12 cellular contexts compared by ENCODE assay signal in the genomic region with DNA sequence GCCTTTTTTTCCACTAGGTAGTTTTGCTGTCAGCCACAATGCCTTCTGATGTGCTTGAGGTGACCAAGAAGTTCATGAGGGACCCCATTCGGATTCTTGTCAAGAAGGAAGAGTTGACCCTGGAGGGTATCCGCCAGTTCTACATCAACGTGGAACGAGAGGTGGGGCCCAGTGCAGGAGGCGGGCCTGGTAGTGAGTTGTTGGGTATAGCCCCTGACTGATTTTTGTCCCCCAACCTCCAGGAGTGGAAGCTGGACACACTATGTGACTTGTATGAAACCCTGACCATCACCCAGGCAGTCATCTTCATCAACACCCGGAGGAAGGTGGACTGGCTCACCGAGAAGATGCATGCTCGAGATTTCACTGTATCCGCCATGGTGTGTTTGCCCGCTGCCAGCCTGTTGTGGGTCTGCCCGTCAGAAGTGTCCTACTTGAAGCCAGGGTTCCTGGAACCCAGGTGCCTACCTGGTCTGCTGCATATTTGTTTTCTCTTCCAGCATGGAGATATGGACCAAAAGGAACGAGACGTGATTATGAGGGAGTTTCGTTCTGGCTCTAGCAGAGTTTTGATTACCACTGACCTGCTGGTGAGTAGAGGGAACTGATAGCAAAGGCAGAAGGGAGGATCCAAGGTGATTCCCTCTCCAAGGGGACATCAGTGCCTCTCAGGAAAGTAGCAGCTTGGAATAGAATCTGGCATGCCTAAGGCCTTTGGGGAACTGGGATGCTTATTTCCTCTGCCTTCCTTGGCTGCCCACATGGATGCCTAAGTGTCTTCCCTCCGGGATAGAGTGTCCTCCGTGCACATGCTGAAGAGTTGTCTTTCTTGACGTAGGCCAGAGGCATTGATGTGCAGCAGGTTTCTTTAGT. TPM values are rescaled to one million over a fixed set of nuclear protein-coding genes. Genes with fewer than 3 reads are reported as not detected.
A peak's percentile ranks its signal among the peaks of the same experiment; 100 is the strongest.
DNase-seq lines count a peak whose midpoint lies in the region; ATAC-seq, FAIRE-seq and TF ChIP-seq lines count a peak whose summit lies in the region.
"Had no signal": no experiment of that assay in that cellular context is flagged by ENCODE, and none has a peak within 500 bp of the region (broad histone marks: within the 10 kb centered on the region; RNA-seq: fewer than 3 reads in every experiment).

No MANE protein-coding gene starts in this region.

- H3K36me3 ChIP-seq in kidney (ENCODE audit: control insufficient read depth in 1 of 2, insufficient read depth in 2 of 2, low read length in 2 of 2) = peaks cover 40 to 51% of the 10 kb centered on the region in 2 donors
- peaks cover 0 to 46% (median 25%) of the 10 kb centered on the region in 4 donors for H3K36me3 ChIP-seq in transverse colon
- H3K36me3 ChIP-seq in uterus = no peaks in the 10 kb centered on the region

- TF ChIP-seq EP300 in transverse colon (IDR thresholded peaks at IDR 0.05; ENCODE audit: low read depth) = no peak

- H3K4me3 ChIP-seq in kidney (ENCODE audit: low read length in 2 of 2) = no peak overlapping the region
- H3K4me3 ChIP-seq in transverse colon = no peak overlapping the region
- H3K4me3 ChIP-seq in uterus = no peak overlapping the region

- WGBS in transverse colon (ENCODE audit: low coverage in 1 of 2), 2 donors = 66 to 79% methylated on average over 3 to 17 of the region's 17 CpGs

- ATAC-seq in activated CD8-positive, alpha-beta memory T cell treated with anti-CD3 and anti-CD28 coated beads, Interleukin-2, amount 10 ng/mL, durations not matched to agents 7 days and 5 days = no peak
- ATAC-seq in activated T-cell treated with anti-CD3 and anti-CD28 coated beads, Interleukin-2, amount 50 U/mL, for 72 hours (replicated peaks in 1 of 2) = no peak
- ATAC-seq in HG02885 (IDR thresholded peaks at IDR 0.05; ENCODE audit: poor library complexity, unreplicated experiment) = no peak
- ATAC-seq: left colon had no signal

- peak overlapping the region; percentile 2 for H3K4me3 Mint-ChIP-seq in activated CD8-positive, alpha-beta memory T cell treated with anti-CD3 and anti-CD28 coated beads, Interleukin-2, amount 10 ng/mL, durations not matched to agents 7 days and 5 days
- H3K4me3 Mint-ChIP-seq in activated T-cell treated with anti-CD3 and anti-CD28 coated beads, Interleukin-2, amount 50 U/mL, for 72 hours = peak overlapping the region; percentile 32 to 42

- TF ChIP-seq CTCF in kidney (IDR thresholded peaks at IDR 0.05; ENCODE audit: borderline replicate concordance, extremely low read depth, insufficient read depth) (no peak), transverse colon (IDR thresholded peaks at IDR 0.05) (no peak), uterus (IDR thresholded peaks at IDR 0.05) (no peak)

- H3K27ac Mint-ChIP-seq in activated CD8-positive, alpha-beta memory T cell treated with anti-CD3 and anti-CD28 coated beads, Interleukin-2, amount 10 ng/mL, durations not matched to agents 7 days and 5 days = peak overlapping the region; percentile 92
- peak overlapping the region; percentile 80 for H3K27ac Mint-ChIP-seq in activated T-cell treated with anti-CD3 and anti-CD28 coated beads, Interleukin-2, amount 50 U/mL, for 72 hours

- no peaks in the 10 kb centered on the region for H3K9me3 ChIP-seq in kidney (ENCODE audit: control insufficient read depth in 1 of 2, low read length in 2 of 2)
- H3K9me3 ChIP-seq in transverse colon = no peaks in the 10 kb centered on the region
- H3K9me3 ChIP-seq in uterus = no peaks in the 10 kb centered on the region

- H3K27me3 Mint-ChIP-seq in activated CD8-positive, alpha-beta memory T cell treated with anti-CD3 and anti-CD28 coated beads, Interleukin-2, amount 10 ng/mL, durations not matched to agents 7 days and 5 days = no peaks in the 10 kb centered on the region
- no peaks in the 10 kb centered on the region for H3K27me3 Mint-ChIP-seq in activated T-cell treated with anti-CD3 and anti-CD28 coated beads, Interleukin-2, amount 50 U/mL, for 72 hours (ENCODE audit: low read depth)

- H3K27ac ChIP-seq in kidney (ENCODE audit: low read depth in 2 of 2, low read length in 2 of 2) (no peak overlapping the region), transverse colon (peak overlapping the region; percentile 89 to 91 (median 90)), uterus (no peak overlapping the region)
- H3K27ac ChIP-seq: VCaP had no signal

- H3K27me3 ChIP-seq in transverse colon (no peaks in the 10 kb centered on the region), uterus (no peaks in the 10 kb centered on the region)

- DNase-seq in activated CD8-positive, alpha-beta memory T cell treated with anti-CD3 and anti-CD28 coated beads, Interleukin-2, amount 10 ng/mL, durations not matched to agents 7 days and 5 days = peak; percentile 41
- DNase-seq in activated CD8-positive, alpha-beta memory T cell treated with anti-CD3 and anti-CD28 coated beads for 24 hours = no peak
- no peak for DNase-seq in activated T-cell treated with anti-CD3 and anti-CD28 coated beads, Interleukin-2, amount 50 U/mL, for 72 hours
- DNase-seq in kidney (peak; percentile 39), transverse colon (no peak), uterus (no peak), NCI-H526 treated with DMSO at 0.1 percent for 48 hours (lab: John Stamatoyannopoulos, UW) (no peak)
- DNase-seq: left colon, NCI-H1105 treated with DMSO at 0.1 percent for 48 hours, retina had no signal

- CTCF ChIA-PET in activated CD8-positive, alpha-beta memory T cell treated with anti-CD3 and anti-CD28 coated beads, Interleukin-2, amount 10 ng/mL, durations not matched to agents 7 days and 5 days (lab: Charles Lee) = interaction anchor here (0.7 kb wide), 1 partner anchor 63 kb away, joined by 3 read pairs; no protein-coding TSS in a partner anchor

- in situ Hi-C loops in transverse colon (cut with MboI; ENCODE audit: low pct_ligation_motif_present in 1 of 4, low pct_unique_long_range_greater_than_20kb in 1 of 4, low sequenced_read_pairs in 3 of 4) = no loop called here

- intact Hi-C loops in kidney (cut with DNase I) = no loop called here
- intact Hi-C loops in transverse colon (cut with DNase I; ENCODE audit: low total_unique reads) = no loop called here
- intact Hi-C loops in uterus (cut with DNase I; ENCODE audit: low total_unique reads) = no loop called here

- no peaks in the 10 kb centered on the region for H3K9me3 Mint-ChIP-seq in activated CD8-positive, alpha-beta memory T cell treated with anti-CD3 and anti-CD28 coated beads, Interleukin-2, amount 10 ng/mL, durations not matched to agents 7 days and 5 days (ENCODE audit: low read depth)
- H3K9me3 Mint-ChIP-seq in activated T-cell treated with anti-CD3 and anti-CD28 coated beads, Interleukin-2, amount 50 U/mL, for 72 hours = no peaks in the 10 kb centered on the region

- no peak overlapping the region for H3K9ac ChIP-seq in kidney (ENCODE audit: low read length in 2 of 2)

- H3K4me1 ChIP-seq in kidney (ENCODE audit: control insufficient read depth in 1 of 2, insufficient read depth in 1 of 2, low read depth in 1 of 2, low read length in 2 of 2) = peaks cover 34 to 43% of the 10 kb centered on the region in 2 donors
- H3K4me1 ChIP-seq in transverse colon = peaks cover 35 to 69% (median 48%) of the 10 kb centered on the region in 4 donors
- H3K4me1 ChIP-seq in uterus = peaks cover under 1 to 7% of the 10 kb centered on the region in 2 donors

- H3K4me1 Mint-ChIP-seq in activated CD8-positive, alpha-beta memory T cell treated with anti-CD3 and anti-CD28 coated beads, Interleukin-2, amount 10 ng/mL, durations not matched to agents 7 days and 5 days = peaks cover 83% of the 10 kb centered on the region
- peaks cover 88% of the 10 kb centered on the region for H3K4me1 Mint-ChIP-seq in activated T-cell treated with anti-CD3 and anti-CD28 coated beads, Interleukin-2, amount 50 U/mL, for 72 hours (ENCODE audit: low read depth)

- TF ChIP-seq POLR2A in transverse colon (IDR thresholded peaks at IDR 0.05) = no peak
- no peak for TF ChIP-seq POLR2A in uterus (IDR thresholded peaks at IDR 0.05)

- peaks cover 74% of the 10 kb centered on the region for H3K36me3 Mint-ChIP-seq in activated CD8-positive, alpha-beta memory T cell treated with anti-CD3 and anti-CD28 coated beads, Interleukin-2, amount 10 ng/mL, durations not matched to agents 7 days and 5 days
- H3K36me3 Mint-ChIP-seq in activated T-cell treated with anti-CD3 and anti-CD28 coated beads, Interleukin-2, amount 50 U/mL, for 72 hours (ENCODE audit: insufficient read depth in 2 of 2) = peaks cover 35 to 46% of the 10 kb centered on the region in 2 donors

- no peak for FAIRE-seq in kidney (lab: Jason Lieb, UNC)

RNA-seq across cellular contexts. Expression of a gene that starts 1.9 kb away (rescaled TPM):
- total RNA-seq in activated CD8-positive, alpha-beta memory T cell treated with anti-CD3 and anti-CD28 coated beads, Interleukin-2, amount 10 ng/mL, durations not matched to agents 7 days and 5 days = 10 to 100 TPM in 1 of 2 experiments, 1 to 10 TPM in 1; 10.0 to 26.7 TPM
- total RNA-seq in activated T-cell treated with anti-CD3 and anti-CD28 coated beads, Interleukin-2, amount 50 U/mL, for 72 hours = 10 to 100 TPM; 10.3 to 28.1 TPM
- 92.6 TPM for total RNA-seq in kidney
- 38.3 TPM for polyA plus RNA-seq in kidney (ENCODE audit: insufficient read depth, low read depth, low replicate concordance)
- 100 to 1,000 TPM in 1 of 4 donors, 10 to 100 TPM in 2, 1 to 10 TPM in 1; 3.8 to 102 (median 35.1) TPM for total RNA-seq in transverse colon
- total RNA-seq in uterus = 10 to 100 TPM in 1 of 4 donors, 1 to 10 TPM in 3; 4.4 to 15.9 (median 7.5) TPM

RNA-seq across cellular contexts. Expression of a gene that starts 6.1 kb away (rescaled TPM):
- total RNA-seq in activated CD8-positive, alpha-beta memory T cell treated with anti-CD3 and anti-CD28 coated beads, Interleukin-2, amount 10 ng/mL, durations not matched to agents 7 days and 5 days = 10 to 100 TPM; 57.6 to 76.9 TPM
- total RNA-seq in activated T-cell treated with anti-CD3 and anti-CD28 coated beads, Interleukin-2, amount 50 U/mL, for 72 hours = 10 to 100 TPM; 44.0 to 51.9 TPM
- 54.2 TPM for total RNA-seq in kidney
- polyA plus RNA-seq in kidney (ENCODE audit: insufficient read depth, low read depth, low replicate concordance) = 145 TPM
- 100 to 1,000 TPM in 3 of 4 donors, 10 to 100 TPM in 1; 97.9 to 312 (median 157) TPM for total RNA-seq in transverse colon
- total RNA-seq in uterus = 10 to 100 TPM in 3 of 4 donors, 1 to 10 TPM in 1; 2.6 to 63.6 (median 35.0) TPM

RNA-seq across cellular contexts. Expression of a gene that starts 12.3 kb away (rescaled TPM):
- total RNA-seq in activated CD8-positive, alpha-beta memory T cell treated with anti-CD3 and anti-CD28 coated beads, Interleukin-2, amount 10 ng/mL, durations not matched to agents 7 days and 5 days = under 1 TPM; 0.21 to 0.35 TPM
- total RNA-seq in activated T-cell treated with anti-CD3 and anti-CD28 coated beads, Interleukin-2, amount 50 U/mL, for 72 hours = under 1 TPM; 0.34 to 0.86 TPM
- total RNA-seq in kidney (0.88 TPM), transverse colon (1 to 10 TPM in 2 of 4 donors, not detected in 2; 2.3 to 4.3 TPM), uterus (1 to 10 TPM in 3 of 4 donors, not detected in 1; 1.0 to 7.3 (median 1.1) TPM)
- polyA plus RNA-seq in kidney (ENCODE audit: insufficient read depth, low read depth, low replicate concordance) = 0.80 TPM

RNA-seq across cellular contexts. Expression of a gene that starts 15.8 kb away (rescaled TPM):
- total RNA-seq in activated CD8-positive, alpha-beta memory T cell treated with anti-CD3 and anti-CD28 coated beads, Interleukin-2, amount 10 ng/mL, durations not matched to agents 7 days and 5 days = 10 to 100 TPM; 55.7 to 70.9 TPM
- 10 to 100 TPM; 41.8 to 55.3 TPM for total RNA-seq in activated T-cell treated with anti-CD3 and anti-CD28 coated beads, Interleukin-2, amount 50 U/mL, for 72 hours
- total RNA-seq in kidney = 43.5 TPM
- polyA plus RNA-seq in kidney (ENCODE audit: insufficient read depth, low read depth, low replicate concordance) = 50.3 TPM
- total RNA-seq in transverse colon = 100 to 1,000 TPM in 1 of 4 donors, 10 to 100 TPM in 3; 37.0 to 159 (median 45.2) TPM
- total RNA-seq in uterus = 100 to 1,000 TPM in 1 of 4 donors, 10 to 100 TPM in 3; 45.9 to 106 (median 59.5) TPM

RNA-seq across cellular contexts. Expression of a gene that starts 19.0 kb away (rescaled TPM):
- total RNA-seq in activated CD8-positive, alpha-beta memory T cell treated with anti-CD3 and anti-CD28 coated beads, Interleukin-2, amount 10 ng/mL, durations not matched to agents 7 days and 5 days = 1 to 10 TPM; 2.2 to 2.5 TPM
- 1 to 10 TPM; 4.3 to 7.8 TPM for total RNA-seq in activated T-cell treated with anti-CD3 and anti-CD28 coated beads, Interleukin-2, amount 50 U/mL, for 72 hours
- total RNA-seq in kidney = 99.2 TPM
- 68.6 TPM for polyA plus RNA-seq in kidney (ENCODE audit: insufficient read depth, low read depth, low replicate concordance)
- total RNA-seq in transverse colon = 10 to 100 TPM; 19.7 to 94.3 (median 59.8) TPM
- total RNA-seq in uterus = 10 to 100 TPM in 3 of 4 donors, 1 to 10 TPM in 1; 6.8 to 56.9 (median 25.8) TPM

Comparison
In these comparisons a context has a peak if more than half of its experiments do, and no peak if none do; other contexts are left out.
1. DNase-seq: peak in activated CD8-positive, alpha-beta memory T cell treated with anti-CD3 and anti-CD28 coated beads, Interleukin-2, amount 10 ng/mL, durations not matched to agents 7 days and 5 days (single experiment) and kidney (single experiment); none in activated CD8-positive, alpha-beta memory T cell treated with anti-CD3 and anti-CD28 coated beads for 24 hours (single experiment), activated T-cell treated with anti-CD3 and anti-CD28 coated beads, Interleukin-2, amount 50 U/mL, for 72 hours (0 of 2), transverse colon (single experiment), uterus (0 of 2) and NCI-H526 treated with DMSO at 0.1 percent for 48 hours (single experiment).
2. H3K27ac ChIP-seq: peak in transverse colon (4 of 4); none in kidney (0 of 2) and uterus (0 of 2).